In genomic region chr7:112450807-112451661, GRCh38 we compare ENCODE assay signal across 1 cellular context.
A peak's percentile ranks its signal among the peaks of the same experiment; 100 is the strongest.
TF ChIP-seq lines count a peak whose summit lies in the region.

No MANE protein-coding gene starts in this region.

TF ChIP-seq in K562, 482 proteins besides CTCF, POLR2A, EP300 and RAD21 (continued from another document and continues in another):
- TF ChIP-seq ARID4B (CRISPR knock-in tag; IDR thresholded peaks at IDR 0.05) (peak; percentile 85), CREB5 (CRISPR knock-in tag; IDR thresholded peaks at IDR 0.05) (no peak), EP400 (IDR thresholded peaks at IDR 0.05) (peak; percentile 94), DDX20 (tag; IDR thresholded peaks at IDR 0.05; ENCODE audit: low read depth) (no peak), MCM7 (IDR thresholded peaks at IDR 0.05) (no peak), PTRF (tag; IDR thresholded peaks at IDR 0.05) (no peak), OTX1 (CRISPR knock-in tag; IDR thresholded peaks at IDR 0.05) (no peak), PCBP1 (IDR thresholded peaks at IDR 0.05; ENCODE audit: low read depth, low read length, poor library complexity, severe bottlenecking) (no peak), CHD2 (IDR thresholded peaks at IDR 0.05; ENCODE audit: low read depth, low read length) (peak; percentile 98), PRMT5 (CRISPR knock-in tag; IDR thresholded peaks at IDR 0.05) (no peak), ZNF707 (CRISPR knock-in tag; conservative IDR thresholded peaks at IDR 0.05) (no peak), DNMT1 (IDR thresholded peaks at IDR 0.05) (peak; percentile 34; the same call in 1 of the 2 replicates), GTF3C2 (IDR thresholded peaks at IDR 0.05; ENCODE audit: borderline replicate concordance, extremely low read depth, insufficient read length) (no peak), CC2D1A (IDR thresholded peaks at IDR 0.05) (peak; percentile 15; the same call in 1 of the 2 replicates), L3MBTL2 (IDR thresholded peaks at IDR 0.05) (peak; percentile 63), CBX5 (IDR thresholded peaks at IDR 0.05; ENCODE audit: borderline replicate concordance, low read depth) (no peak; the same call in 1 of the 2 replicates), MTA2 (IDR thresholded peaks at IDR 0.05; ENCODE audit: low read depth) (peak; percentile 20; the same call in 1 of the 2 replicates), STAT5A (IDR thresholded peaks at IDR 0.05; ENCODE audit: borderline replicate concordance, low read length) (no peak; the same call in 1 of the 2 replicates), HCFC1 (IDR thresholded peaks at IDR 0.05; ENCODE audit: low read depth, low read length) (peak; percentile 99), SMARCC2 (IDR thresholded peaks at IDR 0.05; ENCODE audit: low read depth) (no peak), NFE2 (IDR thresholded peaks at IDR 0.05; ENCODE audit: low read depth) (no peak; the same call in 1 of the 2 replicates), NCOA6 (IDR thresholded peaks at IDR 0.05) (peak; percentile 31; the same call in 1 of the 2 replicates), ZNF583 (CRISPR knock-in tag; IDR thresholded peaks at IDR 0.05) (no peak; the same call in 1 of the 2 replicates), MCM3 (IDR thresholded peaks at IDR 0.05) (no peak), FOXM1 (IDR thresholded peaks at IDR 0.05; ENCODE audit: low read depth) (no peak), FOXM1 (CRISPR knock-in tag; IDR thresholded peaks at IDR 0.05; ENCODE audit: low read depth) (peak; percentile 61; the same call in 1 of the 2 replicates), PREB (CRISPR knock-in tag; IDR thresholded peaks at IDR 0.05) (peak; percentile 81; the same call in 1 of the 2 replicates), SMAD1 (IDR thresholded peaks at IDR 0.05; ENCODE audit: low read depth, low read length, partially characterized antibody) (peak; percentile 29), E2F4 (CRISPR knock-in tag; IDR thresholded peaks at IDR 0.05; ENCODE audit: low read depth) (peak; percentile 83; the same call in 1 of the 2 replicates), RUNX1 (IDR thresholded peaks at IDR 0.05; ENCODE audit: low read depth) (no peak), HDAC3 (IDR thresholded peaks at IDR 0.05; ENCODE audit: borderline replicate concordance, partially characterized antibody) (no peak), SNIP1 (IDR thresholded peaks at IDR 0.05; ENCODE audit: low read depth) (no peak), POLR2AphosphoS5 (IDR thresholded peaks at IDR 0.05; ENCODE audit: control insufficient read depth, insufficient read depth, low read depth, low read length) (peak; percentile 51), TSC22D4 (tag; IDR thresholded peaks at IDR 0.05) (no peak), SREBF2 (CRISPR knock-in tag; IDR thresholded peaks at IDR 0.05) (peak; percentile 71; the same call in 1 of the 2 replicates), WHSC1 (IDR thresholded peaks at IDR 0.05; ENCODE audit: low read length) (no peak), ZNF398 (CRISPR knock-in tag; IDR thresholded peaks at IDR 0.05) (no peak), GTF2A2 (tag; IDR thresholded peaks at IDR 0.05) (no peak), GATA2 (CRISPR knock-in tag; IDR thresholded peaks at IDR 0.05) (peak; percentile 77), ZNF609 (CRISPR knock-in tag; IDR thresholded peaks at IDR 0.05; ENCODE audit: borderline replicate concordance) (no peak), JUND (IDR thresholded peaks at IDR 0.05; ENCODE audit: borderline replicate concordance, low read depth, low read length) (peak; percentile 56), JUND (tag; IDR thresholded peaks at IDR 0.05; ENCODE audit: borderline replicate concordance, low read depth, low read length) (peak; percentile 42; the same call in 1 of the 3 replicates), NFIC (IDR thresholded peaks at IDR 0.05) (peak; percentile 27; the same call in 1 of the 2 replicates), MEF2A (IDR thresholded peaks at IDR 0.05; ENCODE audit: control insufficient read depth, low read depth, low read length) (no peak), NEUROD1 (IDR thresholded peaks at IDR 0.05; ENCODE audit: borderline replicate concordance, low read depth, low read length, partially characterized antibody) (peak; percentile 62), E4F1 (CRISPR knock-in tag; IDR thresholded peaks at IDR 0.05; ENCODE audit: borderline replicate concordance) (no peak)
